ENCODE assay signal across 1 cellular context in the genomic region with DNA sequence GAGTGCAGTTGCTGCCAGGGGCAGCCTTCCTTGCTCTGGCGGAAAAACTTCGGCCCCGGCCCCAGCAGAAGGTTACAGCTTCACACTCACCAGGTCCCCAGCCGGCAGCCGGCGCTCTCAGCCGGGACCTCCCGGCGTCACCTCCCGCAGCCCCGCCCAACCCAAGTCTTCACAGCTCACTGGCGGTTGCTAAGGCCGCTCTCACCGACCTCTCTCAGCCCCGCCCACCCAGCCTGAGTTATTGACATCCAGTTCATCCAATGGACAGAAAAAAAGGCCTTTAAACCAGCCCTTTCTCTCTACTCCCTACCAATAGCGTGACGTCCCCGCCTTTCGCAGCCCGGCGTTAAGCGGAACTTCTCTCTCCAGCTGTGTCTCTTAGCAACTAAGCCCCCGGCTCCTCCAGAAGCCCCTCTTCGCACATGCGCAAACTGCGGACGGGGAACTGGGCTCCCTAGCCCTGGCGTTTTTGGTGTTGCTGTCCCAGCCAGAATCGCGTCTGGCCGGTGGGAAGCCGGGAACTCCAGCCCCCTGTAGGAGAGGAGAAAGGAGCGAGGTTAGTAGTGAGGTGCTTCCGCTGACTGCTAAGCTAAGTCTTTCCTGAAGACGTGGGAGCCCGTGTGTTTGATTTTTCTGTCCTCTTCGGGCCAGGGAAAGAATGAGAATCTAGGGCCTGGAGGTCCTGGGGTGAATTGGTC.
TF ChIP-seq lines count a peak whose summit lies in the region.

A gene (plus strand): TSS at position 376 of the 698 bp plus-strand sequence. CDS start 9,189 bp downstream, outside the sequence.

TF ChIP-seq in HepG2, 621 proteins besides CTCF, POLR2A, EP300 and RAD21 (continued from another document and continues in another):
- TF ChIP-seq, protein P1, sequence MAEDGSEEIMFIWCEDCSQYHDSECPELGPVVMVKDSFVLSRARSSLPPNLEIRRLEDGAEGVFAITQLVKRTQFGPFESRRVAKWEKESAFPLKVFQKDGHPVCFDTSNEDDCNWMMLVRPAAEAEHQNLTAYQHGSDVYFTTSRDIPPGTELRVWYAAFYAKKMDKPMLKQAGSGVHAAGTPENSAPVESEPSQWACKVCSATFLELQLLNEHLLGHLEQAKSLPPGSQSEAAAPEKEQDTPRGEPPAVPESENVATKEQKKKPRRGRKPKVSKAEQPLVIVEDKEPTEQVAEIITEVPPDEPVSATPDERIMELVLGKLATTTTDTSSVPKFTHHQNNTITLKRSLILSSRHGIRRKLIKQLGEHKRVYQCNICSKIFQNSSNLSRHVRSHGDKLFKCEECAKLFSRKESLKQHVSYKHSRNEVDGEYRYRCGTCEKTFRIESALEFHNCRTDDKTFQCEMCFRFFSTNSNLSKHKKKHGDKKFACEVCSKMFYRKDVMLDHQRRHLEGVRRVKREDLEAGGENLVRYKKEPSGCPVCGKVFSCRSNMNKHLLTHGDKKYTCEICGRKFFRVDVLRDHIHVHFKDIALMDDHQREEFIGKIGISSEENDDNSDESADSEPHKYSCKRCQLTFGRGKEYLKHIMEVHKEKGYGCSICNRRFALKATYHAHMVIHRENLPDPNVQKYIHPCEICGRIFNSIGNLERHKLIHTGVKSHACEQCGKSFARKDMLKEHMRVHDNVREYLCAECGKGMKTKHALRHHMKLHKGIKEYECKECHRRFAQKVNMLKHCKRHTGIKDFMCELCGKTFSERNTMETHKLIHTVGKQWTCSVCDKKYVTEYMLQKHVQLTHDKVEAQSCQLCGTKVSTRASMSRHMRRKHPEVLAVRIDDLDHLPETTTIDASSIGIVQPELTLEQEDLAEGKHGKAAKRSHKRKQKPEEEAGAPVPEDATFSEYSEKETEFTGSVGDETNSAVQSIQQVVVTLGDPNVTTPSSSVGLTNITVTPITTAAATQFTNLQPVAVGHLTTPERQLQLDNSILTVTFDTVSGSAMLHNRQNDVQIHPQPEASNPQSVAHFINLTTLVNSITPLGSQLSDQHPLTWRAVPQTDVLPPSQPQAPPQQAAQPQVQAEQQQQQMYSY (CRISPR knock-in tag; IDR thresholded peaks at IDR 0.05): no peak
- TF ChIP-seq ZSCAN12 (CRISPR knock-in tag; IDR thresholded peaks at IDR 0.05) (no peak), ZMAT3 (CRISPR knock-in tag; conservative IDR thresholded peaks at IDR 0.05) (no peak), ZNF83 (CRISPR knock-in tag; IDR thresholded peaks at IDR 0.05; ENCODE audit: borderline replicate concordance) (no peak), MIXL1 (CRISPR knock-in tag; IDR thresholded peaks at IDR 0.05) (no peak), FOXO1 (CRISPR knock-in tag; IDR thresholded peaks at IDR 0.05) (no peak), ESRRA (CRISPR knock-in tag; IDR thresholded peaks at IDR 0.05; ENCODE audit: low read depth) (no peak), ZNF207 (IDR thresholded peaks at IDR 0.05; ENCODE audit: borderline replicate concordance) (no peak), MTF1 (CRISPR knock-in tag; IDR thresholded peaks at IDR 0.05) (no peak), CC2D1A (CRISPR knock-in tag; IDR thresholded peaks at IDR 0.05) (no peak), NFIC (IDR thresholded peaks at IDR 0.05; ENCODE audit: low read length) (no peak), EED (CRISPR knock-in tag; IDR thresholded peaks at IDR 0.05) (no peak), TOE1 (CRISPR knock-in tag; IDR thresholded peaks at IDR 0.05) (no peak), ZFP90 (CRISPR knock-in tag; IDR thresholded peaks at IDR 0.05; ENCODE audit: borderline replicate concordance) (no peak), RBM22 (optimal IDR thresholded peaks at IDR 0.05; ENCODE audit: low read length) (peak; percentile 85), PHF5A (CRISPR knock-in tag; IDR thresholded peaks at IDR 0.05; ENCODE audit: low read depth, unreplicated experiment) (no peak), ZNF562 (CRISPR knock-in tag; IDR thresholded peaks at IDR 0.05; ENCODE audit: borderline replicate concordance) (no peak), CBX1 (IDR thresholded peaks at IDR 0.05; ENCODE audit: low read depth) (no peak), NR1H2 (CRISPR knock-in tag; IDR thresholded peaks at IDR 0.05; ENCODE audit: borderline replicate concordance, low read depth) (no peak), ZNF619 (CRISPR knock-in tag; IDR thresholded peaks at IDR 0.05) (no peak), FOSL1 (CRISPR knock-in tag; IDR thresholded peaks at IDR 0.05; ENCODE audit: borderline replicate concordance) (no peak), ZNF430 (CRISPR knock-in tag; IDR thresholded peaks at IDR 0.05) (no peak), ZNF564 (CRISPR knock-in tag; IDR thresholded peaks at IDR 0.05) (no peak), ZNF777 (CRISPR knock-in tag; IDR thresholded peaks at IDR 0.05) (no peak), ZNF282 (IDR thresholded peaks at IDR 0.05; ENCODE audit: partially characterized antibody) (no peak), ZNF788 (CRISPR knock-in tag; IDR thresholded peaks at IDR 0.05; ENCODE audit: borderline replicate concordance) (peak; percentile 38; the same call in 1 of the 2 replicates), NKX3-1 (CRISPR knock-in tag; IDR thresholded peaks at IDR 0.05) (no peak), WIZ (CRISPR knock-in tag; IDR thresholded peaks at IDR 0.05) (no peak), PRPF4 (IDR thresholded peaks at IDR 0.05; ENCODE audit: low read depth, low read length, poor library complexity, severe bottlenecking) (no peak), PHB2 (IDR thresholded peaks at IDR 0.05; ENCODE audit: partially characterized antibody) (no peak), SALL1 (CRISPR knock-in tag; IDR thresholded peaks at IDR 0.05) (peak; percentile 67; the same call in 1 of the 2 replicates), ZBTB8A (CRISPR knock-in tag; IDR thresholded peaks at IDR 0.05; ENCODE audit: borderline replicate concordance, low read depth) (no peak), BCL6 (CRISPR knock-in tag; IDR thresholded peaks at IDR 0.05) (no peak)
- TF ChIP-seq, protein P2, sequence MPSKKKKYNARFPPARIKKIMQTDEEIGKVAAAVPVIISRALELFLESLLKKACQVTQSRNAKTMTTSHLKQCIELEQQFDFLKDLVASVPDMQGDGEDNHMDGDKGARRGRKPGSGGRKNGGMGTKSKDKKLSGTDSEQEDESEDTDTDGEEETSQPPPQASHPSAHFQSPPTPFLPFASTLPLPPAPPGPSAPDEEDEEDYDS (CRISPR knock-in tag; IDR thresholded peaks at IDR 0.05): peak; percentile 21; the same call in 1 of the 2 replicates
- TF ChIP-seq, protein P3, sequence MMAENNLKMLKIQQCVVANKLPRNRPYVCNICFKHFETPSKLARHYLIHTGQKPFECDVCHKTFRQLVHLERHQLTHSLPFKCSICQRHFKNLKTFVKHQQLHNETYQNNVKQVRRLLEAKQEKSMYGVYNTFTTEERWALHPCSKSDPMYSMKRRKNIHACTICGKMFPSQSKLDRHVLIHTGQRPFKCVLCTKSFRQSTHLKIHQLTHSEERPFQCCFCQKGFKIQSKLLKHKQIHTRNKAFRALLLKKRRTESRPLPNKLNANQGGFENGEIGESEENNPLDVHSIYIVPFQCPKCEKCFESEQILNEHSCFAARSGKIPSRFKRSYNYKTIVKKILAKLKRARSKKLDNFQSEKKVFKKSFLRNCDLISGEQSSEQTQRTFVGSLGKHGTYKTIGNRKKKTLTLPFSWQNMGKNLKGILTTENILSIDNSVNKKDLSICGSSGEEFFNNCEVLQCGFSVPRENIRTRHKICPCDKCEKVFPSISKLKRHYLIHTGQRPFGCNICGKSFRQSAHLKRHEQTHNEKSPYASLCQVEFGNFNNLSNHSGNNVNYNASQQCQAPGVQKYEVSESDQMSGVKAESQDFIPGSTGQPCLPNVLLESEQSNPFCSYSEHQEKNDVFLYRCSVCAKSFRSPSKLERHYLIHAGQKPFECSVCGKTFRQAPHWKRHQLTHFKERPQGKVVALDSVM (CRISPR knock-in tag; IDR thresholded peaks at IDR 0.05): no peak
- TF ChIP-seq, protein P4, sequence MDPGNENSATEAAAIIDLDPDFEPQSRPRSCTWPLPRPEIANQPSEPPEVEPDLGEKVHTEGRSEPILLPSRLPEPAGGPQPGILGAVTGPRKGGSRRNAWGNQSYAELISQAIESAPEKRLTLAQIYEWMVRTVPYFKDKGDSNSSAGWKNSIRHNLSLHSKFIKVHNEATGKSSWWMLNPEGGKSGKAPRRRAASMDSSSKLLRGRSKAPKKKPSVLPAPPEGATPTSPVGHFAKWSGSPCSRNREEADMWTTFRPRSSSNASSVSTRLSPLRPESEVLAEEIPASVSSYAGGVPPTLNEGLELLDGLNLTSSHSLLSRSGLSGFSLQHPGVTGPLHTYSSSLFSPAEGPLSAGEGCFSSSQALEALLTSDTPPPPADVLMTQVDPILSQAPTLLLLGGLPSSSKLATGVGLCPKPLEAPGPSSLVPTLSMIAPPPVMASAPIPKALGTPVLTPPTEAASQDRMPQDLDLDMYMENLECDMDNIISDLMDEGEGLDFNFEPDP (CRISPR knock-in tag; conservative IDR thresholded peaks at IDR 0.05): no peak
- TF ChIP-seq, protein P5, sequence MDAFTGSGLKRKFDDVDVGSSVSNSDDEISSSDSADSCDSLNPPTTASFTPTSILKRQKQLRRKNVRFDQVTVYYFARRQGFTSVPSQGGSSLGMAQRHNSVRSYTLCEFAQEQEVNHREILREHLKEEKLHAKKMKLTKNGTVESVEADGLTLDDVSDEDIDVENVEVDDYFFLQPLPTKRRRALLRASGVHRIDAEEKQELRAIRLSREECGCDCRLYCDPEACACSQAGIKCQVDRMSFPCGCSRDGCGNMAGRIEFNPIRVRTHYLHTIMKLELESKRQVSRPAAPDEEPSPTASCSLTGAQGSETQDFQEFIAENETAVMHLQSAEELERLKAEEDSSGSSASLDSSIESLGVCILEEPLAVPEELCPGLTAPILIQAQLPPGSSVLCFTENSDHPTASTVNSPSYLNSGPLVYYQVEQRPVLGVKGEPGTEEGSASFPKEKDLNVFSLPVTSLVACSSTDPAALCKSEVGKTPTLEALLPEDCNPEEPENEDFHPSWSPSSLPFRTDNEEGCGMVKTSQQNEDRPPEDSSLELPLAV (CRISPR knock-in tag; conservative IDR thresholded peaks at IDR 0.05; ENCODE audit: low read depth): no peak
- TF ChIP-seq, protein P6, sequence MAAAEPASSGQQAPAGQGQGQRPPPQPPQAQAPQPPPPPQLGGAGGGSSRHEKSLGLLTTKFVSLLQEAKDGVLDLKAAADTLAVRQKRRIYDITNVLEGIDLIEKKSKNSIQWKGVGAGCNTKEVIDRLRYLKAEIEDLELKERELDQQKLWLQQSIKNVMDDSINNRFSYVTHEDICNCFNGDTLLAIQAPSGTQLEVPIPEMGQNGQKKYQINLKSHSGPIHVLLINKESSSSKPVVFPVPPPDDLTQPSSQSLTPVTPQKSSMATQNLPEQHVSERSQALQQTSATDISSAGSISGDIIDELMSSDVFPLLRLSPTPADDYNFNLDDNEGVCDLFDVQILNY (CRISPR knock-in tag; conservative IDR thresholded peaks at IDR 0.05): no peak
- TF ChIP-seq, protein P7, sequence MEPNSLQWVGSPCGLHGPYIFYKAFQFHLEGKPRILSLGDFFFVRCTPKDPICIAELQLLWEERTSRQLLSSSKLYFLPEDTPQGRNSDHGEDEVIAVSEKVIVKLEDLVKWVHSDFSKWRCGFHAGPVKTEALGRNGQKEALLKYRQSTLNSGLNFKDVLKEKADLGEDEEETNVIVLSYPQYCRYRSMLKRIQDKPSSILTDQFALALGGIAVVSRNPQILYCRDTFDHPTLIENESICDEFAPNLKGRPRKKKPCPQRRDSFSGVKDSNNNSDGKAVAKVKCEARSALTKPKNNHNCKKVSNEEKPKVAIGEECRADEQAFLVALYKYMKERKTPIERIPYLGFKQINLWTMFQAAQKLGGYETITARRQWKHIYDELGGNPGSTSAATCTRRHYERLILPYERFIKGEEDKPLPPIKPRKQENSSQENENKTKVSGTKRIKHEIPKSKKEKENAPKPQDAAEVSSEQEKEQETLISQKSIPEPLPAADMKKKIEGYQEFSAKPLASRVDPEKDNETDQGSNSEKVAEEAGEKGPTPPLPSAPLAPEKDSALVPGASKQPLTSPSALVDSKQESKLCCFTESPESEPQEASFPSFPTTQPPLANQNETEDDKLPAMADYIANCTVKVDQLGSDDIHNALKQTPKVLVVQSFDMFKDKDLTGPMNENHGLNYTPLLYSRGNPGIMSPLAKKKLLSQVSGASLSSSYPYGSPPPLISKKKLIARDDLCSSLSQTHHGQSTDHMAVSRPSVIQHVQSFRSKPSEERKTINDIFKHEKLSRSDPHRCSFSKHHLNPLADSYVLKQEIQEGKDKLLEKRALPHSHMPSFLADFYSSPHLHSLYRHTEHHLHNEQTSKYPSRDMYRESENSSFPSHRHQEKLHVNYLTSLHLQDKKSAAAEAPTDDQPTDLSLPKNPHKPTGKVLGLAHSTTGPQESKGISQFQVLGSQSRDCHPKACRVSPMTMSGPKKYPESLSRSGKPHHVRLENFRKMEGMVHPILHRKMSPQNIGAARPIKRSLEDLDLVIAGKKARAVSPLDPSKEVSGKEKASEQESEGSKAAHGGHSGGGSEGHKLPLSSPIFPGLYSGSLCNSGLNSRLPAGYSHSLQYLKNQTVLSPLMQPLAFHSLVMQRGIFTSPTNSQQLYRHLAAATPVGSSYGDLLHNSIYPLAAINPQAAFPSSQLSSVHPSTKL (CRISPR knock-in tag; IDR thresholded peaks at IDR 0.05): no peak
- TF ChIP-seq, protein P8, sequence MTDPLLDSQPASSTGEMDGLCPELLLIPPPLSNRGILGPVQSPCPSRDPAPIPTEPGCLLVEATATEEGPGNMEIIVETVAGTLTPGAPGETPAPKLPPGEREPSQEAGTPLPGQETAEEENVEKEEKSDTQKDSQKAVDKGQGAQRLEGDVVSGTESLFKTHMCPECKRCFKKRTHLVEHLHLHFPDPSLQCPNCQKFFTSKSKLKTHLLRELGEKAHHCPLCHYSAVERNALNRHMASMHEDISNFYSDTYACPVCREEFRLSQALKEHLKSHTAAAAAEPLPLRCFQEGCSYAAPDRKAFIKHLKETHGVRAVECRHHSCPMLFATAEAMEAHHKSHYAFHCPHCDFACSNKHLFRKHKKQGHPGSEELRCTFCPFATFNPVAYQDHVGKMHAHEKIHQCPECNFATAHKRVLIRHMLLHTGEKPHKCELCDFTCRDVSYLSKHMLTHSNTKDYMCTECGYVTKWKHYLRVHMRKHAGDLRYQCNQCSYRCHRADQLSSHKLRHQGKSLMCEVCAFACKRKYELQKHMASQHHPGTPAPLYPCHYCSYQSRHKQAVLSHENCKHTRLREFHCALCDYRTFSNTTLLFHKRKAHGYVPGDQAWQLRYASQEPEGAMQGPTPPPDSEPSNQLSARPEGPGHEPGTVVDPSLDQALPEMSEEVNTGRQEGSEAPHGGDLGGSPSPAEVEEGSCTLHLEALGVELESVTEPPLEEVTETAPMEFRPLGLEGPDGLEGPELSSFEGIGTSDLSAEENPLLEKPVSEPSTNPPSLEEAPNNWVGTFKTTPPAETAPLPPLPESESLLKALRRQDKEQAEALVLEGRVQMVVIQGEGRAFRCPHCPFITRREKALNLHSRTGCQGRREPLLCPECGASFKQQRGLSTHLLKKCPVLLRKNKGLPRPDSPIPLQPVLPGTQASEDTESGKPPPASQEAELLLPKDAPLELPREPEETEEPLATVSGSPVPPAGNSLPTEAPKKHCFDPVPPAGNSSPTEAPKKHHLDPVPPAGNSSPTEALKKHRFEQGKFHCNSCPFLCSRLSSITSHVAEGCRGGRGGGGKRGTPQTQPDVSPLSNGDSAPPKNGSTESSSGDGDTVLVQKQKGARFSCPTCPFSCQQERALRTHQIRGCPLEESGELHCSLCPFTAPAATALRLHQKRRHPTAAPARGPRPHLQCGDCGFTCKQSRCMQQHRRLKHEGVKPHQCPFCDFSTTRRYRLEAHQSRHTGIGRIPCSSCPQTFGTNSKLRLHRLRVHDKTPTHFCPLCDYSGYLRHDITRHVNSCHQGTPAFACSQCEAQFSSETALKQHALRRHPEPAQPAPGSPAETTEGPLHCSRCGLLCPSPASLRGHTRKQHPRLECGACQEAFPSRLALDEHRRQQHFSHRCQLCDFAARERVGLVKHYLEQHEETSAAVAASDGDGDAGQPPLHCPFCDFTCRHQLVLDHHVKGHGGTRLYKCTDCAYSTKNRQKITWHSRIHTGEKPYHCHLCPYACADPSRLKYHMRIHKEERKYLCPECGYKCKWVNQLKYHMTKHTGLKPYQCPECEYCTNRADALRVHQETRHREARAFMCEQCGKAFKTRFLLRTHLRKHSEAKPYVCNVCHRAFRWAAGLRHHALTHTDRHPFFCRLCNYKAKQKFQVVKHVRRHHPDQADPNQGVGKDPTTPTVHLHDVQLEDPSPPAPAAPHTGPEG (CRISPR knock-in tag; IDR thresholded peaks at IDR 0.05): no peak; the same call in 1 of the 2 replicates
